In the genomic region with DNA sequence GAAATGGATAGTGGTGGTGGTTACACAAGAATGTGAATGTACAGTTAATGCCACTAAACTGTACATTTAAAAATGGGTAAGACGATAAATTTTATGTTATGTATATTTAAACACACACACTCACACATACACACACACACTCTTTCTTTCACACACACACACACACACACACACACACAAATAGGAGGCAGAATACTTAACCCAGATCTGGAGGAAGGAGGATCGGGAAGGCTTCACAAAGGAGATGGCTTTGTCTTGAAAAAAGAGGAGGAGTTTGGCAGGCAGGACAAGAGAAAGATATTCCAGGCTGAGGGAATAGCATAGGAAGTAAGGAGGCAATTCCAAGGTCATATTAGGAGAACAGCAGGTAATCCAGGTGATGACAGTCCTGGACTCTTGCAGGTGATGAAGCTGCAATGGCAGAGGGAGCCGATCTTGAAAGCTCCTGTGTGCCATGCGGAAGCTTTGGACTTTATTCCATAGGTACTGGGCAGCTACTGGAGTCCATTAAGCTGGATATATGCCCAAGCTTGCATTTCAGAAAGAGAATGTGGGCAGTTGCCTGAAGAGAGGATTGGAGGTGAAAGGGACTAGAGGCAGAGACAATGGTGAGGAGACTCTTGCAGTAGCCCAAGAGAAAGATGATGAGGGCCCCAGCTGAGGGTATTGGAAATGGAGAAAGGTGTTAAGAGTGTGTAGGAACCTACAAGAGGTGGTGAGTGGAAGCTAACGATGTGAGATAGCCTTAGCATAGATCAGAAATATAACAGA, we compare ENCODE assay signal across 1 cellular context.
TF ChIP-seq lines count a peak whose summit lies in the region.

No MANE protein-coding gene starts in this region.

TF ChIP-seq in H1, 55 proteins besides CTCF, POLR2A, EP300 and RAD21:
- no peak for TF ChIP-seq SIX5 (IDR thresholded peaks at IDR 0.05; ENCODE audit: low read depth, low read length)
